Comparison of ENCODE assay signal across 1 cellular context in the genomic region with DNA sequence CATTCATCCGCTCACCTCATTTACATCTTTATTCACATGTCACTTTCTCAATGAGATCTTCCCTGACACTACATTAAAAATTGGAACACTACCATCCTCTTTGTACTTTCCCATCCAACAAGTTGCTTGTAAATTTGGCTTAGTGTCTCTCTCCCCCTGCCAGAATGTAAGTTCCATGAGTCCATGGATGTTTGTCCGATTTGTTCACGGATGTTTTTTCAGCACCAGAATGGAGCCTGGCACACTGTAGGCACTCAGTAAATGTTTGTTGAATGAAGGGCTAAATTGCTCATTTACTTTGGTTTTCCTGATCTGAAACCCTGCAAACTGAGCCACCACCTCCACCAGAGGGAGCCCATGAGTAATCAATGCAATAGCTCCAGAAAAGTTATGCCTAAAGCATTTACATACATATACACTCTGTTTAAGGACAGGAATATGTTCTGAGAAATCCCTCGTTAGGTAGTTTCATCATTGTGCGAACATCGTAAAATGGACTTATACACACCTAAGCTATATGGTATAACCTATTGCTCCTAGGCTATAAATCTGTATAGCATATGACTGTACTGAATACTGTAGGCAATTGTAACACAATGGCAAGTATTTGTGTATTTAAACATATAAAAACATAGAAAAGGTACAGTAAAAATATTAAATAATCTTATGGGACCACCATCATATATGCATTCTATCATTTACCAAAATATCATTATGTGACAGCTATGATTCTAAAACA.
TF ChIP-seq lines count a peak whose summit lies in the region.

No MANE protein-coding gene starts in this region.

TF ChIP-seq in GM23338, 12 proteins besides CTCF, POLR2A, EP300 and RAD21 (continued from another document):
- TF ChIP-seq ZNF462 (CRISPR knock-in tag; IDR thresholded peaks at IDR 0.05) (no peak), POLR2AphosphoS5 (IDR thresholded peaks at IDR 0.05; ENCODE audit: low read depth) (no peak), CREB1 (CRISPR knock-in tag; IDR thresholded peaks at IDR 0.05; ENCODE audit: low read depth) (no peak), EZH2phosphoT487 (IDR thresholded peaks at IDR 0.05; ENCODE audit: unreplicated experiment) (no peak), NANOG (IDR thresholded peaks at IDR 0.05; ENCODE audit: borderline replicate concordance) (no peak), ZNF114 (CRISPR knock-in tag; IDR thresholded peaks at IDR 0.05) (no peak), ZNF331 (CRISPR knock-in tag; IDR thresholded peaks at IDR 0.05; ENCODE audit: low read depth) (no peak), JUNB (IDR thresholded peaks at IDR 0.05; ENCODE audit: unreplicated experiment) (no peak), STAT1 (IDR thresholded peaks at IDR 0.05; ENCODE audit: unreplicated experiment) (no peak)
- TF ChIP-seq, protein P1, sequence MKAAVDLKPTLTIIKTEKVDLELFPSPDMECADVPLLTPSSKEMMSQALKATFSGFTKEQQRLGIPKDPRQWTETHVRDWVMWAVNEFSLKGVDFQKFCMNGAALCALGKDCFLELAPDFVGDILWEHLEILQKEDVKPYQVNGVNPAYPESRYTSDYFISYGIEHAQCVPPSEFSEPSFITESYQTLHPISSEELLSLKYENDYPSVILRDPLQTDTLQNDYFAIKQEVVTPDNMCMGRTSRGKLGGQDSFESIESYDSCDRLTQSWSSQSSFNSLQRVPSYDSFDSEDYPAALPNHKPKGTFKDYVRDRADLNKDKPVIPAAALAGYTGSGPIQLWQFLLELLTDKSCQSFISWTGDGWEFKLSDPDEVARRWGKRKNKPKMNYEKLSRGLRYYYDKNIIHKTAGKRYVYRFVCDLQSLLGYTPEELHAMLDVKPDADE (IDR thresholded peaks at IDR 0.05) = no peak
